In genomic region chr3:57755368-57756021, GRCh38 we compare ENCODE assay signal across 8 cellular contexts. TPM values are rescaled to one million over a fixed set of nuclear protein-coding genes. Genes with fewer than 3 reads are reported as not detected.
DNase-seq lines count a peak whose midpoint lies in the region; ATAC-seq, FAIRE-seq and TF ChIP-seq lines count a peak whose summit lies in the region.

No MANE protein-coding gene starts in this region.

- H3K27me3 ChIP-seq in HepG2 (ENCODE audit: control insufficient read depth in 1 of 2, insufficient read depth in 2 of 2, low read length in 2 of 2): no peaks in the 10 kb centered on the region; a peak in 1 of 5 replicates

- POLR2A ChIA-PET in HepG2 (lab: Yijun Ruan, JAX): interaction anchor here (0.7 to 1.8 kb wide), 11 partner anchors 9 to 200 kb away, joined by 3 to 19 read pairs (median 4); partner anchors contain the start of genes ARF4, DENND6A and PDE12

- H3K36me3 ChIP-seq in HepG2 (replicated peaks in 1 of 2; ENCODE audit: control insufficient read depth in 1 of 2, insufficient read depth in 2 of 2, low read length in 2 of 2): peaks cover 0 to 1% of the 10 kb centered on the region in 2 experiments; a peak in 2 of 5 replicates

- DNase-seq in NCI-H2029 (lab: John Stamatoyannopoulos, UW) (peak; percentile 49), NCI-H2029 treated with DMSO at 0.1 percent for 48 hours (lab: John Stamatoyannopoulos, UW) (no peak), HUDEP-2 (lab: John Stamatoyannopoulos, UW; ENCODE audit: unreplicated experiment in 76 of 76) (peak in 47 of 76 experiments; percentile 18 to 85 (median 53)), T-helper 1 cell (peak in 3 of 5 donors; percentile 12 to 51 (median 22)), choroid plexus epithelial cell (ENCODE audit: low read depth) (peak; percentile 78), HepG2 (ENCODE audit: low spot score) (peak; percentile 45)
- DNase-seq in stimulated activated CD8-positive, alpha-beta memory T cell treated with anti-CD3 and anti-CD28 coated beads, Interleukin-4, amount 100 ng/mL, for 48 hours: peak; percentile 56

- H3K9ac ChIP-seq in HepG2 (ENCODE audit: insufficient read depth, low read depth, low read length): peak overlapping the region; percentile 96

- CTCF ChIA-PET in HepG2 (lab: Yijun Ruan, JAX; ENCODE audit: low intra/inter-chr PET ratio, low total read pairs): no interaction called here

- no peak for FAIRE-seq in HepG2 (lab: Jason Lieb, UNC)

- H3K9me3 ChIP-seq in HepG2 (ENCODE audit: low read length): no peaks in the 10 kb centered on the region

- peak overlapping the region; percentile 90 for H3K4me3 ChIP-seq in choroid plexus epithelial cell (ENCODE audit: low read depth, low read length)
- H3K4me3 ChIP-seq in HepG2 (replicated peaks in 1 of 3; ENCODE audit: insufficient read depth in 1 of 3, low read depth in 2 of 3, low read length in 3 of 3): peak overlapping the region; percentile 88 to 96 (median 94)

- peak overlapping the region; percentile 71 for H3K4me2 ChIP-seq in HepG2 (ENCODE audit: low read depth, low read length)

- H4K20me1 ChIP-seq in HepG2 (ENCODE audit: insufficient read depth, low read length): peaks cover 18% of the 10 kb centered on the region

- H2AFZ ChIP-seq in HepG2 (ENCODE audit: low read length): peak overlapping the region; percentile 68

- H3K79me2 ChIP-seq in HepG2 (ENCODE audit: insufficient read depth, low read length): peaks cover 42% of the 10 kb centered on the region

- 4% methylated on average over 11 of the region's 11 CpGs for WGBS in HepG2 (ENCODE audit: low lambda C conversion rate)

- TSS peak; percentile 80 for BruUV-seq in HepG2 (replicated peaks; lab: Mats Ljungman, UMichigan)

- TF ChIP-seq EP300 in HepG2 (IDR thresholded peaks at IDR 0.05; ENCODE audit: low read depth in 2 of 2, low read length in 2 of 2) (no peak), HepG2 (CRISPR knock-in tag; IDR thresholded peaks at IDR 0.05; ENCODE audit: borderline replicate concordance) (no peak)

- no peak for TF ChIP-seq RAD21 in HepG2 (CRISPR knock-in tag; IDR thresholded peaks at IDR 0.05)

- intact Hi-C loops in HepG2 (cut with micrococcal nuclease; ENCODE audit: unreplicated experiment): loop anchor here (2.0 to 5.0 kb wide), 4 partner anchors 63 to 158 kb away; partner anchors contain the start of genes ARF4 and DENND6A

- in situ Hi-C loops in HepG2 (cut with HindIII; ENCODE audit: extremely low pct_ligation_motif_present, low pct_unique_long_range_greater_than_20kb): no loop called here

- TF ChIP-seq POLR2A in HepG2 (IDR thresholded peaks at IDR 0.05; ENCODE audit: insufficient read depth in 1 of 2, low read depth in 2 of 2, low read length in 2 of 2): no peak

- peak overlapping the region; percentile 81 for H3K27ac ChIP-seq in HepG2 (ENCODE audit: extremely low read length, insufficient read depth, low read length)

- TF ChIP-seq CTCF in choroid plexus epithelial cell (conservative IDR thresholded peaks at IDR 0.05; ENCODE audit: low read depth, low read length) (peak; percentile 5), HepG2 (CRISPR knock-in tag; IDR thresholded peaks at IDR 0.05) (no peak)

- peaks cover 22% of the 10 kb centered on the region for H3K4me1 ChIP-seq in HepG2 (ENCODE audit: insufficient read depth, low read length)

- ATAC-seq in GM21526 (IDR thresholded peaks at IDR 0.05; ENCODE audit: low FRiP score, unreplicated experiment): peak; percentile 42
- peak; percentile 53 for ATAC-seq in HepG2

TF ChIP-seq in HepG2, 621 proteins besides CTCF, POLR2A, EP300 and RAD21:
- TF ChIP-seq SSRP1 (CRISPR knock-in tag; IDR thresholded peaks at IDR 0.05): 0 out of 2 replicates have a peak, but pooled peaks have one; percentile 8
- no peak for TF ChIP-seq MTF2 (CRISPR knock-in tag; IDR thresholded peaks at IDR 0.05; ENCODE audit: borderline replicate concordance)
- TF ChIP-seq NFIC (IDR thresholded peaks at IDR 0.05; ENCODE audit: low read length): peak; percentile 46; the same call in 1 of the 2 replicates
- TF ChIP-seq SOX13 (IDR thresholded peaks at IDR 0.05): no peak
- TF ChIP-seq SOX13 (CRISPR knock-in tag; conservative IDR thresholded peaks at IDR 0.05 in 1 of 2, IDR thresholded peaks at IDR 0.05 in 1 of 2): peak in 1 of 2 experiments; percentile 92; a peak in 1 of 4 replicates
- TF ChIP-seq EHMT2 (IDR thresholded peaks at IDR 0.05; ENCODE audit: borderline replicate concordance, low read depth, low read length): 0 out of 2 replicates have a peak, but pooled peaks have one; percentile 84
- TF ChIP-seq PATZ1 (CRISPR knock-in tag; IDR thresholded peaks at IDR 0.05): no peak
- 0 out of 2 replicates have a peak, but pooled peaks have one; percentile 2 for TF ChIP-seq HIVEP1 (CRISPR knock-in tag; IDR thresholded peaks at IDR 0.05)
- TF ChIP-seq ZNF124 (CRISPR knock-in tag; IDR thresholded peaks at IDR 0.05): no peak
- peak; percentile 52; the same call in 1 of the 2 replicates for TF ChIP-seq CCDC6 (CRISPR knock-in tag; IDR thresholded peaks at IDR 0.05)
- TF ChIP-seq ZNF20 (CRISPR knock-in tag; IDR thresholded peaks at IDR 0.05): no peak
- TF ChIP-seq ATF1 (CRISPR knock-in tag; IDR thresholded peaks at IDR 0.05): 0 out of 2 replicates have a peak, but pooled peaks have one; percentile 60
- TF ChIP-seq KMT2A (CRISPR knock-in tag; IDR thresholded peaks at IDR 0.05): no peak
- TF ChIP-seq ZNF275 (CRISPR knock-in tag; IDR thresholded peaks at IDR 0.05; ENCODE audit: borderline replicate concordance): 0 out of 2 replicates have a peak, but pooled peaks have one; percentile 59
TF ChIP-seq in HepG2: peak in this region for 8.

RNA-seq across cellular contexts. Expression of gene SLMAP, which starts 0.6 kb away (rescaled TPM):
- total RNA-seq in HepG2 (2016; rRNA removed; fragmentation: Illumina TruSeq; extraction: Trizol): 48.3 and 61.3 TPM in 2 replicates
- total RNA-seq in HepG2 (2016; cell fraction: cytosol; rRNA removed; fragmentation: Illumina TruSeq; extraction: Trizol; ENCODE audit: low read depth): 16.5 and 17.6 TPM in 2 replicates
- total RNA-seq in HepG2 (2016; cell fraction: insoluble cytoplasmic fraction; rRNA removed; fragmentation: Illumina TruSeq; extraction: Trizol): 50.5 and 56.8 TPM in 2 replicates
- total RNA-seq in HepG2 (2016; cell fraction: membrane; rRNA removed; fragmentation: Illumina TruSeq; extraction: Trizol): 26.6 and 29.2 TPM in 2 replicates
- 55.6 and 65.7 TPM in 2 replicates for total RNA-seq in HepG2 (2016; cell fraction: nucleus; rRNA removed; fragmentation: Illumina TruSeq; extraction: Trizol)
- 23.2 and 24.0 TPM in 2 replicates for polyA plus RNA-seq in HepG2 (2011; rRNA removed)
- 10.0 and 15.1 TPM in 2 replicates for polyA plus RNA-seq in HepG2 (2011; cell fraction: cytosol; rRNA removed)
- 21.3 and 27.5 TPM in 2 replicates for polyA plus RNA-seq in HepG2 (2011; cell fraction: nucleus; rRNA removed)
- 21.8 and 25.6 TPM in 2 replicates for polyA plus RNA-seq in HepG2 (2012)
- 1.7 and 2.2 TPM in 2 replicates for polyA plus RNA-seq in HepG2 (2016; cell fraction: cytosol; fragmentation: Illumina TruSeq; extraction: Trizol; ENCODE audit: low read depth)
- 40.5 and 40.7 TPM in 2 replicates for polyA plus RNA-seq in HepG2 (2016; cell fraction: insoluble cytoplasmic fraction; fragmentation: Illumina TruSeq; extraction: Trizol; ENCODE audit: low read depth)
- polyA plus RNA-seq in HepG2 (2016; cell fraction: membrane; fragmentation: Illumina TruSeq; extraction: Trizol; ENCODE audit: low read depth): 10.4 and 10.5 TPM in 2 replicates
- 44.5 and 45.1 TPM in 2 replicates for polyA plus RNA-seq in HepG2 (2016; cell fraction: nucleus; fragmentation: Illumina TruSeq; extraction: Trizol; ENCODE audit: insufficient read depth, low read depth)
- 90.9 and 106 TPM in 2 replicates for polyA minus RNA-seq in HepG2 (2011; rRNA and poly(A)+ RNA removed; ENCODE audit: low replicate concordance)
- polyA minus RNA-seq in HepG2 (2011; cell fraction: cytosol; rRNA and poly(A)+ RNA removed): 36.1 and 37.0 TPM in 2 replicates
- polyA minus RNA-seq in HepG2 (2011; cell fraction: nucleus; rRNA and poly(A)+ RNA removed): 122 and 124 TPM in 2 replicates
